Comparison of ENCODE assay signal across 23 cellular contexts in the genomic region with DNA sequence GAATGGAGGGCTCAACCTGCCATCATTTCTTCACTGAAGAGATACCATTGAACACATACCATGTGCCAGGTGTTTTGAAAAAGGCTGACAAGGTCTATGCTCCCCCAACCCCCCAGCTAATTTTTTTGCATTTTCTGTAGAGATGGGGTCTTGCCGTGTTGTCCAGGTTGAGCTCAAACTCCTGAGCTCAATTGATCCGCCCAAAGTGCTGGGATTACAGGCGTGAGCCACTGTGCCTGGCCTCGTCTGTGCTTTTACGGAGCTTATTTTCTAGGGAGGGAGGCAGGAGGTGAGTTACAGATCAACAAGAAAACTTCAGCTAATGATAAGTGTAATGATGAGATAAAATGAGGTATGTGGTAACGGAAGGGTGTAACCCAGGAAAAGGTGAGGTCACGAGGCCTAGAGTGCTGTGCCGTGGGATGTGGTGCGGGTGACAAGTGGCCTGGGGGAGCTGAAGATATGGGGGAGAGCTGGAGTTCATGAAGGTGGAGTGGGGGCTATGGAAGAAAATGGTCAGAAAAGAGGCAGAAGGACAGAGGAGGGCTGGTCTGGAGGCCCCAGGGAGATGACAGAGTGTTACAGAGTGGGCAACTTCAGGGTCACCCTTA.
"Had no signal": no experiment of that assay in that cellular context is flagged by ENCODE, and none has a peak within 500 bp of the region (broad histone marks: within the 10 kb centered on the region; RNA-seq: fewer than 3 reads in every experiment).

No MANE protein-coding gene starts in this region.

- H3K27ac ChIP-seq: body of pancreas, colonic mucosa, neural progenitor cell, prostate gland, right atrium auricular region, suprapubic skin, transverse colon, uterus had no signal

- DNase-seq: activated CD8-positive, alpha-beta memory T cell treated with anti-CD3 and anti-CD28 coated beads, Interleukin-2, amount 50 U/mL, for 4 hours; activated naive CD8-positive, alpha-beta T cell treated with anti-CD3 and anti-CD28 coated beads, Interleukin-2, amount 10 ng/mL, durations not matched to agents 7 days and 5 days; activated T-cell treated with anti-CD3 and anti-CD28 coated beads, Interleukin-2, amount 50 U/mL, for 72 hours; amygdala; body of pancreas; caudate nucleus; colonic mucosa; foreskin fibroblast; left cardiac atrium; mesenchymal stem cell; mucosa of descending colon; naive B cell; SK-N-SH; stimulated activated CD4-positive, alpha-beta T cell treated with anti-CD3 and anti-CD28 coated beads, Interleukin-2, amount 100 ng/mL, for 24 hours; T1000; transverse colon; uterus had no signal

- H3K4me3 Mint-ChIP-seq: activated naive CD8-positive, alpha-beta T cell treated with anti-CD3 and anti-CD28 coated beads, Interleukin-2, amount 10 ng/mL, durations not matched to agents 7 days and 5 days; activated T-cell treated with anti-CD3 and anti-CD28 coated beads, Interleukin-2, amount 50 U/mL, for 72 hours; neural progenitor cell; stimulated activated naive CD8-positive, alpha-beta T cell treated with anti-CD3 and anti-CD28 coated beads, Interleukin-15, Interleukin-2, amounts not matched to agents 100 ng/mL and 50 ng/mL, for 24 hours had no signal

- H3K36me3 ChIP-seq: colonic mucosa, neural progenitor cell, prostate gland, right atrium auricular region, suprapubic skin, transverse colon, uterus had no signal

- H3K4me1 Mint-ChIP-seq: activated naive CD8-positive, alpha-beta T cell treated with anti-CD3 and anti-CD28 coated beads, Interleukin-2, amount 10 ng/mL, durations not matched to agents 7 days and 5 days; naive B cell; neural progenitor cell had no signal

- H3K27me3 Mint-ChIP-seq: activated naive CD8-positive, alpha-beta T cell treated with anti-CD3 and anti-CD28 coated beads, Interleukin-2, amount 10 ng/mL, durations not matched to agents 7 days and 5 days; stimulated activated naive CD8-positive, alpha-beta T cell treated with anti-CD3 and anti-CD28 coated beads, Interleukin-15, Interleukin-2, amounts not matched to agents 100 ng/mL and 50 ng/mL, for 24 hours had no signal

- H3K27ac Mint-ChIP-seq: activated naive CD8-positive, alpha-beta T cell treated with anti-CD3 and anti-CD28 coated beads, Interleukin-2, amount 10 ng/mL, durations not matched to agents 7 days and 5 days; activated T-cell treated with anti-CD3 and anti-CD28 coated beads, Interleukin-2, amount 50 U/mL, for 72 hours; neural progenitor cell; stimulated activated naive CD8-positive, alpha-beta T cell treated with anti-CD3 and anti-CD28 coated beads, Interleukin-15, Interleukin-2, amounts not matched to agents 100 ng/mL and 50 ng/mL, for 24 hours had no signal

- H3K4me3 ChIP-seq: body of pancreas, colonic mucosa, mucosa of descending colon, neural progenitor cell, prostate gland, right atrium auricular region, suprapubic skin, transverse colon, uterus had no signal

- H3K4me1 ChIP-seq: body of pancreas, colonic mucosa, neural progenitor cell, prostate gland, right atrium auricular region, suprapubic skin, transverse colon, uterus had no signal

- H3K9me3 Mint-ChIP-seq: activated naive CD8-positive, alpha-beta T cell treated with anti-CD3 and anti-CD28 coated beads, Interleukin-2, amount 10 ng/mL, durations not matched to agents 7 days and 5 days; activated T-cell treated with anti-CD3 and anti-CD28 coated beads, Interleukin-2, amount 50 U/mL, for 72 hours; naive B cell; neural progenitor cell; stimulated activated naive CD8-positive, alpha-beta T cell treated with anti-CD3 and anti-CD28 coated beads, Interleukin-15, Interleukin-2, amounts not matched to agents 100 ng/mL and 50 ng/mL, for 24 hours had no signal

- H3K36me3 Mint-ChIP-seq: activated naive CD8-positive, alpha-beta T cell treated with anti-CD3 and anti-CD28 coated beads, Interleukin-2, amount 10 ng/mL, durations not matched to agents 7 days and 5 days; neural progenitor cell had no signal

- ATAC-seq: activated CD4-positive, CD25-positive, alpha-beta regulatory T cell treated with anti-CD3 and anti-CD28 coated beads, Interleukin-2, amount 50 U/mL, for 24 hours; activated T-cell treated with anti-CD3 and anti-CD28 coated beads, Interleukin-2, amount 50 U/mL, for 72 hours; body of pancreas; left cardiac atrium had no signal

- H3K9me3 ChIP-seq: body of pancreas, colonic mucosa, mucosa of descending colon, prostate gland, right atrium auricular region, SK-N-SH, suprapubic skin, transverse colon, uterus had no signal

- H3K27me3 ChIP-seq: colonic mucosa, right atrium auricular region, uterus had no signal
